1 cellular context compared by ENCODE assay signal in genomic region chr19:29663861-29664752, GRCh38.
TF ChIP-seq lines count a peak whose summit lies in the region.

No MANE protein-coding gene starts in this region.

TF ChIP-seq in GM12878, 131 proteins besides CTCF, POLR2A, EP300 and RAD21:
- no peak for TF ChIP-seq JUNB (IDR thresholded peaks at IDR 0.05)
- no peak for TF ChIP-seq EGR1 (IDR thresholded peaks at IDR 0.05; ENCODE audit: borderline replicate concordance in 1 of 2, low read depth in 2 of 2, low read length in 2 of 2)
- TF ChIP-seq NR2C1 (IDR thresholded peaks at IDR 0.05): no peak
- TF ChIP-seq SREBF2 (IDR thresholded peaks at IDR 0.05; ENCODE audit: low read length): no peak
- TF ChIP-seq SIX5 (IDR thresholded peaks at IDR 0.05; ENCODE audit: low read depth, low read length, severe bottlenecking): no peak
- no peak for TF ChIP-seq MYB (IDR thresholded peaks at IDR 0.05; ENCODE audit: borderline replicate concordance, low read depth, low read length)
